In genomic region chr10:28533571-28534304, GRCh38 we compare ENCODE assay signal across 8 cellular contexts. TPM values are rescaled to one million over a fixed set of nuclear protein-coding genes. Genes with fewer than 3 reads are reported as not detected.
DNase-seq lines count a peak whose midpoint lies in the region; ATAC-seq and TF ChIP-seq lines count a peak whose summit lies in the region.

No MANE protein-coding gene starts in this region.

- H2AFZ ChIP-seq in parathyroid adenoma, result peak overlapping the region; percentile 83

- peak overlapping the region; percentile 98 for H3K4me3 Mint-ChIP-seq in activated naive CD8-positive, alpha-beta T cell treated with anti-CD3 and anti-CD28 coated beads for 36 hours

- intact Hi-C loops in Right ventricle myocardium superior (cut with DNase I), result loop anchor here (10.0 kb wide), 2 partner anchors 61 to 99 kb away; no protein-coding TSS in a partner anchor

- no peaks in the 10 kb centered on the region for H3K27me3 Mint-ChIP-seq in activated naive CD8-positive, alpha-beta T cell treated with anti-CD3 and anti-CD28 coated beads for 36 hours

- no peaks in the 10 kb centered on the region for H3K27me3 ChIP-seq in parathyroid adenoma (ENCODE audit: control insufficient read depth, insufficient read depth, low read length)
- no peaks in the 10 kb centered on the region for H3K27me3 ChIP-seq in thymus (ENCODE audit: control insufficient read depth, insufficient read depth)

- H3K36me3 ChIP-seq in parathyroid adenoma (ENCODE audit: control insufficient read depth, insufficient read depth, low read length) (no peaks in the 10 kb centered on the region), thymus (ENCODE audit: control insufficient read depth, insufficient read depth) (peaks cover 10% of the 10 kb centered on the region)

- peak; percentile 20 for ATAC-seq in HG03139 (IDR thresholded peaks at IDR 0.05; ENCODE audit: unreplicated experiment)
- peak; percentile 22 for ATAC-seq in Right ventricle myocardium superior (ENCODE audit: poor library complexity)

- peak; percentile 17 to 45 for DNase-seq in NCI-H2081 (lab: John Stamatoyannopoulos, UW)
- DNase-seq in NCI-H2081 treated with DMSO at 0.1 percent for 48 hours (lab: John Stamatoyannopoulos, UW), result no peak
- DNase-seq in SK-N-DZ (ENCODE audit: low spot score), result peak; percentile 25
- peak; percentile 66 for DNase-seq in activated naive CD8-positive, alpha-beta T cell treated with anti-CD3 and anti-CD28 coated beads for 36 hours
- DNase-seq in Right ventricle myocardium superior, result peak; percentile 82

- 1% methylated on average over 64 of the region's 64 CpGs for WGBS in thymus

- H3K79me2 ChIP-seq in parathyroid adenoma, result peaks cover 24% of the 10 kb centered on the region

- H3K9me3 ChIP-seq in parathyroid adenoma (ENCODE audit: control insufficient read depth, low read length) (no peaks in the 10 kb centered on the region), thymus (ENCODE audit: control insufficient read depth) (no peaks in the 10 kb centered on the region)

- H3K9me3 Mint-ChIP-seq in activated naive CD8-positive, alpha-beta T cell treated with anti-CD3 and anti-CD28 coated beads for 36 hours, result no peaks in the 10 kb centered on the region

- H3K36me3 Mint-ChIP-seq in activated naive CD8-positive, alpha-beta T cell treated with anti-CD3 and anti-CD28 coated beads for 36 hours, result peaks cover 60% of the 10 kb centered on the region

- peaks cover 44% of the 10 kb centered on the region for H3K4me1 Mint-ChIP-seq in activated naive CD8-positive, alpha-beta T cell treated with anti-CD3 and anti-CD28 coated beads for 36 hours

- H3K27ac Mint-ChIP-seq in activated naive CD8-positive, alpha-beta T cell treated with anti-CD3 and anti-CD28 coated beads for 36 hours, result peak overlapping the region; percentile 95

- H3K9ac ChIP-seq in parathyroid adenoma, result peak overlapping the region; percentile 56

- H3K4me2 ChIP-seq in parathyroid adenoma (ENCODE audit: low read length), result peak overlapping the region; percentile 77

- H3K4me1 ChIP-seq in parathyroid adenoma, result peaks cover 10% of the 10 kb centered on the region
- H3K4me1 ChIP-seq in thymus (ENCODE audit: control insufficient read depth, insufficient read depth, low read length), result peaks cover 3% of the 10 kb centered on the region

- H3K4me3 ChIP-seq in parathyroid adenoma (ENCODE audit: low read depth, low read length) (peak overlapping the region; percentile 77), thymus (ENCODE audit: low read length) (peak overlapping the region; percentile 78)

- peak overlapping the region; percentile 82 for H3K27ac ChIP-seq in parathyroid adenoma
- peak overlapping the region; percentile 100 for H3K27ac ChIP-seq in thymus (ENCODE audit: low read depth)

- no peak for TF ChIP-seq CTCF in parathyroid adenoma (IDR thresholded peaks at IDR 0.05)

RNA-seq across cellular contexts. Expression of gene WAC, which starts 0.8 kb away (rescaled TPM):
- polyA plus RNA-seq in SK-N-DZ (2014; cell fraction: cytosol; rRNA removed), result 52.0 and 73.7 TPM in 2 replicates
- polyA plus RNA-seq in SK-N-DZ (2014; cell fraction: nucleus; rRNA removed), result 43.2 and 46.8 TPM in 2 replicates
- 100 to 1,000 TPM; 123 to 126 TPM for total RNA-seq in activated naive CD8-positive, alpha-beta T cell treated with anti-CD3 and anti-CD28 coated beads for 36 hours
- total RNA-seq in Right ventricle myocardium superior, result 92.9 TPM
- polyA plus RNA-seq in thymus, result 54.2 TPM
